ENCODE assay signal across 2 cellular contexts in the genomic region with DNA sequence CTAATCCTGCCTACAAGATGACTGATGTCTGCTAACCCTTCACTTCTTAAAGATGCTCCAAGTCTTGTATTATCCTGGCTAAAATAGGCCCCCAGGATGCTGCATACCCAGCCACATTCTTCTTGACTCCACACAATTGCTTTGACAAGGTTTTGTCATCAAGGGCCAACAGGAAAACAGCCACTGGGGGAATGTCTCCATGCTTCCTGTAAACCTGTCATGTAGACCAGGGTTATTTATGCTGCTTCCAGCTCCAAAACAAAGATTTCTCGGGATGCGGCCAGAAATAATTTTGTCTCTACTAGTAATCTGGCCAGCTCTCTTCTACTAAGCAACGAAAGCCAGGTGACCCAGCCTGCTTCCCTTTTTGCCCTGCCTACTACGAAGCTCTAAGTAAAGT.
TF ChIP-seq lines count a peak whose summit lies in the region.

No MANE protein-coding gene starts in this region.

TF ChIP-seq in HCT116, 20 proteins besides CTCF, POLR2A, EP300 and RAD21:
- TF ChIP-seq EZH2 (IDR thresholded peaks at IDR 0.05) (no peak), TCF7L2 (IDR thresholded peaks at IDR 0.05; ENCODE audit: borderline replicate concordance, extremely low read depth, insufficient read depth, insufficient read length) (no peak), YY1 (IDR thresholded peaks at IDR 0.05; ENCODE audit: extremely low read depth, insufficient replicate concordance, low read depth, low read length) (no peak), CBX3 (IDR thresholded peaks at IDR 0.05; ENCODE audit: low read depth) (no peak), SRF (IDR thresholded peaks at IDR 0.05; ENCODE audit: low read depth) (no peak), ZFX (IDR thresholded peaks at IDR 0.05) (no peak), ELF1 (IDR thresholded peaks at IDR 0.05; ENCODE audit: borderline replicate concordance, low read depth) (no peak), SP1 (IDR thresholded peaks at IDR 0.05; ENCODE audit: low read depth) (no peak), SIN3A (IDR thresholded peaks at IDR 0.05; ENCODE audit: low read depth) (no peak)
- TF ChIP-seq, protein P1, sequence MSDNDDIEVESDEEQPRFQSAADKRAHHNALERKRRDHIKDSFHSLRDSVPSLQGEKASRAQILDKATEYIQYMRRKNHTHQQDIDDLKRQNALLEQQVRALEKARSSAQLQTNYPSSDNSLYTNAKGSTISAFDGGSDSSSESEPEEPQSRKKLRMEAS (IDR thresholded peaks at IDR 0.05), result no peak
TF ChIP-seq in HCT116: peak in this region for 0.

TF ChIP-seq in WTC11, 78 proteins besides CTCF, POLR2A, EP300 and RAD21:
- TF ChIP-seq CREB1 (CRISPR knock-in tag; IDR thresholded peaks at IDR 0.05) (no peak), ZNF423 (CRISPR knock-in tag; IDR thresholded peaks at IDR 0.05) (no peak), PRDM15 (CRISPR knock-in tag; IDR thresholded peaks at IDR 0.05) (no peak), ZNF263 (CRISPR knock-in tag; IDR thresholded peaks at IDR 0.05; ENCODE audit: low read depth) (no peak), ZNF416 (CRISPR knock-in tag; IDR thresholded peaks at IDR 0.05) (no peak)
- TF ChIP-seq, protein P2, sequence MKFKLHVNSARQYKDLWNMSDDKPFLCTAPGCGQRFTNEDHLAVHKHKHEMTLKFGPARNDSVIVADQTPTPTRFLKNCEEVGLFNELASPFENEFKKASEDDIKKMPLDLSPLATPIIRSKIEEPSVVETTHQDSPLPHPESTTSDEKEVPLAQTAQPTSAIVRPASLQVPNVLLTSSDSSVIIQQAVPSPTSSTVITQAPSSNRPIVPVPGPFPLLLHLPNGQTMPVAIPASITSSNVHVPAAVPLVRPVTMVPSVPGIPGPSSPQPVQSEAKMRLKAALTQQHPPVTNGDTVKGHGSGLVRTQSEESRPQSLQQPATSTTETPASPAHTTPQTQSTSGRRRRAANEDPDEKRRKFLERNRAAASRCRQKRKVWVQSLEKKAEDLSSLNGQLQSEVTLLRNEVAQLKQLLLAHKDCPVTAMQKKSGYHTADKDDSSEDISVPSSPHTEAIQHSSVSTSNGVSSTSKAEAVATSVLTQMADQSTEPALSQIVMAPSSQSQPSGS (CRISPR knock-in tag; IDR thresholded peaks at IDR 0.05; ENCODE audit: borderline replicate concordance, low read depth), result no peak
